ENCODE assay signal across 1 cellular context in genomic region chr17:8744086-8744781, GRCh38.
TF ChIP-seq lines count a peak whose summit lies in the region.

No MANE protein-coding gene starts in this region.

TF ChIP-seq in WTC11, 78 proteins besides CTCF, POLR2A, EP300 and RAD21 (continued from another document):
- no peak for TF ChIP-seq AFF4 (CRISPR knock-in tag; IDR thresholded peaks at IDR 0.05; ENCODE audit: borderline replicate concordance)
- no peak for TF ChIP-seq NR2C2 (CRISPR knock-in tag; IDR thresholded peaks at IDR 0.05)
- TF ChIP-seq CREM (CRISPR knock-in tag; IDR thresholded peaks at IDR 0.05): no peak
- TF ChIP-seq ZNF263 (CRISPR knock-in tag; IDR thresholded peaks at IDR 0.05; ENCODE audit: low read depth): no peak
